Comparison of ENCODE assay signal across 12 cellular contexts in the genomic region with DNA sequence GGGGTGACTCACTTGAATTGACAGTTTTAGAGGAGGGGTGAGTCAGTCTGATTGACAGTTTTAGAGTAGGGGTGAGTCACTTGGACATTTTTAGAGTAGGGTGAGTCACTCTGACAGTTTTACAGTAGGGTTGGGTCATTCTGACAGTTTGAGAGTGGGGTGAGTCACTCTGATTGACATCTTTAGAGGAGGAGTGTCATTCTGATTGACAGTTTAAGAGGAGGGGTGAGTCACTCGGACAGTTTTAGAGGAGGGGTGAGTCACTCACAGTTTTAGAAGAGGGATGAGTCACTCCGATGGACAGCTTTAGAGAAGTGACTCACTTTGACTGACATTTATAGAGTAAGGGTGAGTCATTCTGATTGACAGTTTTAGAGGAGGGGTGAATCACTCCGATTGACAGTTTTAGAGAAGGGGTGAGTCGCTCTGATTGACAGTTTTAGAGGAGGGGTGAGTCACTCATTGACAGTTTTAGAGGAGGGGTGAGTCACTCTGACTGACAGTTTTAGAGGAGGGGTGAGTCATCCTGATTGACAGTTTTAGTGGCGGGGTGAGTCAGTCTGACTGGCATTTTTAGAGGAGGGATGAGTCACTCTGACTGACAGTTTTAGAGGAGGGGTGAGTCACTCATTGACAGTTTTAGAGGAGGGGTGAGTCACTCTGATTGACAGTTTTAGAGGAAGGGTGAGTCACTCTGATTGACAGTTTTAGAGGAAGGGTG.
DNase-seq lines count a peak whose midpoint lies in the region; ATAC-seq and TF ChIP-seq lines count a peak whose summit lies in the region.
"Had no signal": no experiment of that assay in that cellular context is flagged by ENCODE, and none has a peak within 500 bp of the region (broad histone marks: within the 10 kb centered on the region; RNA-seq: fewer than 3 reads in every experiment).

No MANE protein-coding gene starts in this region.

- H3K27me3 Mint-ChIP-seq in MCF 10A (ENCODE audit: insufficient read depth, unreplicated experiment), result no peaks in the 10 kb centered on the region
- peaks cover 6% of the 10 kb centered on the region for H3K27me3 Mint-ChIP-seq in brain
- no peaks in the 10 kb centered on the region for H3K27me3 Mint-ChIP-seq in T-helper 2 cell treated with Interferon-gamma antibody and Interleukin-4, amounts not matched to agents 5 μg/mL and 100 μg/mL, for 36 hours (ENCODE audit: low read depth)

- H3K27ac Mint-ChIP-seq in MCF 10A (ENCODE audit: low read depth, unreplicated experiment) (no peak overlapping the region), brain (peak overlapping the region in 3 of 5 experiments; percentile 15 to 94 (median 88))
- no peak overlapping the region for H3K27ac Mint-ChIP-seq in T-helper 2 cell treated with Interferon-gamma antibody and Interleukin-4, amounts not matched to agents 5 μg/mL and 100 μg/mL, for 36 hours

- ATAC-seq in stimulated activated naive CD8-positive, alpha-beta T cell treated with anti-CD3 and anti-CD28 coated beads, Interleukin-15, Interleukin-2, amounts not matched to agents 100 U/mL and 50 U/mL, for 24 hours, result peak; percentile 55
- no peak for ATAC-seq in GM21723 (IDR thresholded peaks at IDR 0.05; ENCODE audit: unreplicated experiment)
- ATAC-seq: lower lobe of right lung had no signal

- CTCF ChIA-PET in MCF 10A (lab: Yijun Ruan, JAX), result no interaction called here

- H3K27me3 ChIP-seq in breast epithelium, result peaks cover 0 to 9% of the 10 kb centered on the region in 2 donors

- no peaks in the 10 kb centered on the region for H3K4me1 ChIP-seq in breast epithelium
- H3K4me1 ChIP-seq: lower lobe of right lung had no signal

- H3K36me3 Mint-ChIP-seq in MCF 10A (ENCODE audit: insufficient read depth, unreplicated experiment) (peaks cover 17% of the 10 kb centered on the region), brain (peaks cover 23% of the 10 kb centered on the region)
- H3K36me3 Mint-ChIP-seq in T-helper 2 cell treated with Interferon-gamma antibody and Interleukin-4, amounts not matched to agents 5 μg/mL and 100 μg/mL, for 36 hours (ENCODE audit: low read depth), result peaks cover 5% of the 10 kb centered on the region
- H3K36me3 Mint-ChIP-seq: CD8-positive, alpha-beta memory T cell had no signal

- no peak for TF ChIP-seq CTCF in MCF 10A (IDR thresholded peaks at IDR 0.05; ENCODE audit: unreplicated experiment)
- TF ChIP-seq CTCF in breast epithelium (IDR thresholded peaks at IDR 0.05), result no peak
- no peak for TF ChIP-seq CTCF in brain (conservative IDR thresholded peaks at IDR 0.05)

- peak; percentile 18 for DNase-seq in MCF 10A (ENCODE audit: unreplicated experiment)
- DNase-seq in breast epithelium (ENCODE audit: low spot score in 2 of 2), result no peak
- DNase-seq in NCI-H460 (ENCODE audit: extremely low read depth, low read depth), result peak; percentile 45
- DNase-seq in stimulated activated naive CD8-positive, alpha-beta T cell treated with anti-CD3 and anti-CD28 coated beads, Interleukin-15, Interleukin-2, amounts not matched to agents 100 U/mL and 50 U/mL, for 24 hours, result no peak
- DNase-seq in T-helper 2 cell treated with Interferon-gamma antibody and Interleukin-4, amounts not matched to agents 5 μg/mL and 100 μg/mL, for 36 hours (ENCODE audit: low spot score), result no peak
- DNase-seq in NCI-H524 treated with DMSO at 0.1 percent for 48 hours (lab: John Stamatoyannopoulos, UW), result no peak
- DNase-seq: activated CD4-positive, alpha-beta T cell treated with anti-CD3 and anti-CD28 coated beads, Interleukin-2, amount 50 U/mL, for 1 hour; CD8-positive, alpha-beta memory T cell; lower lobe of right lung; retina had no signal

- no peak overlapping the region for H3K27ac ChIP-seq in breast epithelium
- H3K27ac ChIP-seq: lower lobe of right lung had no signal

- no peak overlapping the region for H3K4me3 ChIP-seq in breast epithelium
- H3K4me3 ChIP-seq: lower lobe of right lung had no signal

- POLR2A ChIA-PET in MCF 10A (lab: Yijun Ruan, JAX), result no interaction called here

- TF ChIP-seq POLR2A in breast epithelium (IDR thresholded peaks at IDR 0.05), result no peak

- H3K9me3 ChIP-seq in breast epithelium, result no peaks in the 10 kb centered on the region
- H3K9me3 ChIP-seq: lower lobe of right lung had no signal

- no peak overlapping the region for H3K4me3 Mint-ChIP-seq in MCF 10A (ENCODE audit: unreplicated experiment)
- H3K4me3 Mint-ChIP-seq in brain, result peak overlapping the region in 1 of 5 experiments; percentile 59
- no peak overlapping the region for H3K4me3 Mint-ChIP-seq in T-helper 2 cell treated with Interferon-gamma antibody and Interleukin-4, amounts not matched to agents 5 μg/mL and 100 μg/mL, for 36 hours
- H3K4me3 Mint-ChIP-seq: CD8-positive, alpha-beta memory T cell had no signal

- intact Hi-C loops in MCF 10A (cut with micrococcal nuclease) (no loop called here), breast epithelium (cut with DNase I; ENCODE audit: low total_unique reads) (no loop called here)

- H3K4me1 Mint-ChIP-seq in MCF 10A (ENCODE audit: insufficient read depth, unreplicated experiment), result no peaks in the 10 kb centered on the region
- H3K4me1 Mint-ChIP-seq in brain, result peaks cover 28% of the 10 kb centered on the region
- no peaks in the 10 kb centered on the region for H3K4me1 Mint-ChIP-seq in T-helper 2 cell treated with Interferon-gamma antibody and Interleukin-4, amounts not matched to agents 5 μg/mL and 100 μg/mL, for 36 hours (ENCODE audit: low read depth)

- no peaks in the 10 kb centered on the region for H3K36me3 ChIP-seq in breast epithelium
- H3K36me3 ChIP-seq: lower lobe of right lung had no signal

- BruUV-seq in MCF 10A (replicated peaks; lab: Mats Ljungman, UMichigan), result no TSS peak

- H3K9me3 Mint-ChIP-seq in MCF 10A (ENCODE audit: unreplicated experiment) (peaks cover 44% of the 10 kb centered on the region), brain (peaks cover 12 to 94% (median 31%) of the 10 kb centered on the region in 5 experiments)
- H3K9me3 Mint-ChIP-seq in T-helper 2 cell treated with Interferon-gamma antibody and Interleukin-4, amounts not matched to agents 5 μg/mL and 100 μg/mL, for 36 hours, result peaks cover 56% of the 10 kb centered on the region

Comparison
In these comparisons a context has a peak if more than half of its experiments do, and no peak if none do; other contexts are left out.
1. DNase-seq: peak in MCF 10A (single experiment) and NCI-H460 (single experiment); none in breast epithelium (0 of 2), stimulated activated naive CD8-positive, alpha-beta T cell treated with anti-CD3 and anti-CD28 coated beads, Interleukin-15, Interleukin-2, amounts not matched to agents 100 U/mL and 50 U/mL, for 24 hours (single experiment), T-helper 2 cell treated with Interferon-gamma antibody and Interleukin-4, amounts not matched to agents 5 μg/mL and 100 μg/mL, for 36 hours (single experiment) and NCI-H524 treated with DMSO at 0.1 percent for 48 hours (single experiment).
2. H3K27ac Mint-ChIP-seq: peak in brain (3 of 5); none in MCF 10A (single experiment) and T-helper 2 cell treated with Interferon-gamma antibody and Interleukin-4, amounts not matched to agents 5 μg/mL and 100 μg/mL, for 36 hours (single experiment).